In the genomic region with DNA sequence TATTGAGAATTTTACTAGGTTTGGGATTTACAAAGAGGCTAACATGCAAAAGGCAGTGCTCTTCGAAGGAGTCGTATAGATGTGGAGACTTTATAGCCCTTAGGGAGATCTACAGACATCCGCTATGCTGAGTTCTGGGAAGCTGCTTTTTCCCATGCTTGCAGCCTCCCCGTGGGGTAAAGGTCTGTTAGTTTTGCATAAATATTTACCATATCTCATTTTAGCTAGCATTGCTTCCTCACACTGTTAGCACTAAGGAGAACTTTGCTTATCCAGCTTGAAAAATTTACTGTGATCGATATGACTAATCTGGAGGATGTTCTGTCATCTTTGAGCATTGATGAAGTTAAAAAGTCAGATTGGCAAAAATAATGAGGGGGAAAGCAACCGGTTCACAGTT, we compare ENCODE assay signal across 15 cellular contexts. TPM values are rescaled to one million over a fixed set of nuclear protein-coding genes. Genes with fewer than 3 reads are reported as not detected.
DNase-seq lines count a peak whose midpoint lies in the region; ATAC-seq, FAIRE-seq and TF ChIP-seq lines count a peak whose summit lies in the region.
"Had no signal": no experiment of that assay in that cellular context is flagged by ENCODE, and none has a peak within 500 bp of the region (broad histone marks: within the 10 kb centered on the region; RNA-seq: fewer than 3 reads in every experiment).

No MANE protein-coding gene starts in this region.

- H3K4me1 ChIP-seq in IMR-90 (ENCODE audit: control insufficient read depth, insufficient read depth, low read length) (peaks cover 15% of the 10 kb centered on the region), HepG2 (ENCODE audit: insufficient read depth, low read length) (peaks cover 47% of the 10 kb centered on the region), smooth muscle cell (ENCODE audit: low read depth) (peaks cover 5% of the 10 kb centered on the region)

- no peak for FAIRE-seq in HepG2 (lab: Jason Lieb, UNC)

- H2BK20ac ChIP-seq in IMR-90 (ENCODE audit: low read depth, low read length) = no peak overlapping the region

- TF ChIP-seq RAD21 in IMR-90 (IDR thresholded peaks at IDR 0.05; ENCODE audit: low read length) (no peak), HepG2 (CRISPR knock-in tag; IDR thresholded peaks at IDR 0.05) (no peak)

- TF ChIP-seq EP300 in HepG2 (IDR thresholded peaks at IDR 0.05; ENCODE audit: low read depth in 2 of 2, low read length in 2 of 2) (no peak), HepG2 (CRISPR knock-in tag; IDR thresholded peaks at IDR 0.05; ENCODE audit: borderline replicate concordance) (no peak)

- POLR2A ChIA-PET in IMR-90 (lab: Charles Lee; ENCODE audit: unreplicated experiment) (no interaction called here), HepG2 (lab: Yijun Ruan, JAX) (interaction anchor here (1.1 kb wide), 1 partner anchor 28 kb away, joined by 5 read pairs; no protein-coding TSS in a partner anchor)

- H3K56ac ChIP-seq in IMR-90 (ENCODE audit: extremely low read depth, insufficient read depth, low read length) = no peak overlapping the region

- intact Hi-C loops in IMR-90 (cut with micrococcal nuclease) = no loop called here
- intact Hi-C loops in HepG2 (cut with micrococcal nuclease; ENCODE audit: unreplicated experiment) = no loop called here

- ATAC-seq in IMR-90 (ENCODE audit: low read depth) (peak; percentile 75), HepG2 (peak; percentile 87)
- ATAC-seq: PC-3 had no signal

- H3K4me3 ChIP-seq in IMR-90 (ENCODE audit: insufficient read depth, low read depth, low read length) = no peak overlapping the region
- H3K4me3 ChIP-seq in HepG2 (replicated peaks in 1 of 3; ENCODE audit: insufficient read depth in 1 of 3, low read depth in 2 of 3, low read length in 3 of 3) = no peak overlapping the region; a peak in 1 of 6 replicates
- H3K4me3 ChIP-seq in smooth muscle cell = no peak overlapping the region
- H3K4me3 ChIP-seq: MG63 had no signal

- no peak overlapping the region for H3K9ac ChIP-seq in IMR-90 (ENCODE audit: low read depth, low read length)
- H3K9ac ChIP-seq in HepG2 (ENCODE audit: insufficient read depth, low read depth, low read length) = no peak overlapping the region
- H3K9ac ChIP-seq in smooth muscle cell (ENCODE audit: low read depth) = no peak overlapping the region

- no peak overlapping the region for H2BK120ac ChIP-seq in IMR-90 (ENCODE audit: low read depth, low read length)

- CTCF ChIA-PET in IMR-90 (lab: Yijun Ruan, JAX) (interaction anchor here (1.1 to 1.6 kb wide), 2 partner anchors 41 to 81 kb away, joined by 3 read pairs; no protein-coding TSS in a partner anchor), HepG2 (lab: Yijun Ruan, JAX; ENCODE audit: low intra/inter-chr PET ratio, low total read pairs) (no interaction called here)

- H4K5ac ChIP-seq in IMR-90 (ENCODE audit: low read depth, low read length) = no peak overlapping the region

- no peak overlapping the region for H2AK5ac ChIP-seq in IMR-90 (ENCODE audit: low read depth, low read length)

- H2BK15ac ChIP-seq in IMR-90 (ENCODE audit: low read depth, low read length) = no peak overlapping the region

- H3K23ac ChIP-seq in IMR-90 (ENCODE audit: low read depth, low read length) = no peak overlapping the region

- H3K27ac ChIP-seq in IMR-90 (ENCODE audit: insufficient read depth, low read length) (no peak overlapping the region), HepG2 (ENCODE audit: extremely low read length, insufficient read depth, low read length) (peak overlapping the region; percentile 11), smooth muscle cell (ENCODE audit: low read depth) (peak overlapping the region; percentile 65)
- H3K27ac ChIP-seq: RWPE1 had no signal

- H3K36me3 ChIP-seq in IMR-90 (ENCODE audit: control insufficient read depth, insufficient read depth, low read length) (peaks cover 3% of the 10 kb centered on the region; the same call in 1 of the 2 replicates), HepG2 (replicated peaks in 1 of 2; ENCODE audit: control insufficient read depth in 1 of 2, insufficient read depth in 2 of 2, low read length in 2 of 2) (0 out of 5 replicates have a peak, but pooled peaks cover 0 to 1% of the 10 kb centered on the region in 2 experiments), smooth muscle cell (ENCODE audit: low read depth) (no peaks in the 10 kb centered on the region)

- no peak overlapping the region for H4K8ac ChIP-seq in IMR-90 (ENCODE audit: low read depth in 2 of 2, low read length in 2 of 2)

- no peak for TF ChIP-seq CTCF in IMR-90 (conservative IDR thresholded peaks at IDR 0.05; ENCODE audit: low read depth, low read length)
- TF ChIP-seq CTCF in HepG2 (CRISPR knock-in tag; IDR thresholded peaks at IDR 0.05) = no peak
- TF ChIP-seq CTCF in smooth muscle cell (IDR thresholded peaks at IDR 0.05; ENCODE audit: borderline replicate concordance, insufficient read depth, poor library complexity, severe bottlenecking) = no peak

- WGBS in IMR-90 (ENCODE audit: extremely low coverage in 2 of 2, insufficient read length in 1 of 2), 2 experiments = no CpG with 5 or more reads among the region's 6 CpGs
- WGBS in HepG2 (ENCODE audit: low lambda C conversion rate) = 40% methylated on average over 6 of the region's 6 CpGs
- 38% methylated on average over 6 of the region's 6 CpGs for WGBS in smooth muscle cell (ENCODE audit: low lambda C conversion rate)

- H3K9me1 ChIP-seq in IMR-90 (ENCODE audit: insufficient read depth, low read length) = peaks cover 29% of the 10 kb centered on the region

- H2AK9ac ChIP-seq in IMR-90 (replicated peaks; ENCODE audit: low read depth, low read length, poor library complexity) = no peak overlapping the region

- H3K9me3 ChIP-seq in IMR-90 (ENCODE audit: control insufficient read depth, insufficient read depth, low read length) = no peaks in the 10 kb centered on the region
- no peaks in the 10 kb centered on the region for H3K9me3 ChIP-seq in HepG2 (ENCODE audit: low read length)
- H3K9me3 ChIP-seq in smooth muscle cell (replicated peaks; ENCODE audit: low read depth) = no peaks in the 10 kb centered on the region
- H3K9me3 ChIP-seq: MG63 had no signal

- H2BK5ac ChIP-seq in IMR-90 (ENCODE audit: low read depth, low read length, poor library complexity, severe bottlenecking) = no peak overlapping the region

- H3K79me1 ChIP-seq in IMR-90 (ENCODE audit: low read depth in 1 of 2, low read length in 2 of 2) = peaks cover 11 to 64% of the 10 kb centered on the region in 2 experiments

- H3F3A ChIP-seq in smooth muscle cell (ENCODE audit: low read depth) = no peaks in the 10 kb centered on the region

- H3K14ac ChIP-seq in IMR-90 (replicated peaks; ENCODE audit: low read depth, low read length) = no peak overlapping the region

- in situ Hi-C loops in IMR-90 (cut with MboI; ENCODE audit: low sequenced_read_pairs) = no loop called here
- in situ Hi-C loops in HepG2 (cut with HindIII; ENCODE audit: extremely low pct_ligation_motif_present, low pct_unique_long_range_greater_than_20kb) = no loop called here

- no peak overlapping the region for H2AFZ ChIP-seq in IMR-90 (replicated peaks; ENCODE audit: low read length, poor library complexity)
- H2AFZ ChIP-seq in HepG2 (ENCODE audit: low read length) = no peak overlapping the region
- no peak overlapping the region for H2AFZ ChIP-seq in smooth muscle cell (ENCODE audit: low read depth)

- peak; percentile 82 for DNase-seq in IMR-90
- peak; percentile 71 for DNase-seq in brain pericyte (ENCODE audit: low read depth, low spot score)
- DNase-seq in HepG2 (ENCODE audit: low spot score) = peak; percentile 22
- no peak for DNase-seq in smooth muscle cell (lab: John Stamatoyannopoulos, UW; ENCODE audit: unreplicated experiment)
- no peak for DNase-seq in stimulated activated CD4-positive, alpha-beta T cell treated with anti-CD3 and anti-CD28 coated beads, Interleukin-4, amount 100 ng/mL, for 24 hours
- DNase-seq in NCI-H82 (lab: John Stamatoyannopoulos, UW) = no peak
- no peak for DNase-seq in GDM1 (lab: John Stamatoyannopoulos, UW)
- DNase-seq: ACHN, AML-193, MG63, NCI-H1092, NCI-H146, NCI-H510A treated with DMSO at 0.1 percent for 48 hours had no signal

- H3K79me2 ChIP-seq in HepG2 (ENCODE audit: insufficient read depth, low read length) (peaks cover 90% of the 10 kb centered on the region), smooth muscle cell (ENCODE audit: low read depth) (peaks cover 97% of the 10 kb centered on the region)

- no peak overlapping the region for H4K91ac ChIP-seq in IMR-90 (ENCODE audit: insufficient read depth, low read depth, low read length)

- H3K27me3 ChIP-seq in IMR-90 (ENCODE audit: control insufficient read depth, insufficient read depth, low read length) (no peaks in the 10 kb centered on the region), HepG2 (ENCODE audit: control insufficient read depth in 1 of 2, insufficient read depth in 2 of 2, low read length in 2 of 2) (no peaks in the 10 kb centered on the region), smooth muscle cell (ENCODE audit: low read depth) (no peaks in the 10 kb centered on the region)
- H3K27me3 ChIP-seq: MG63 had no signal

- dilution Hi-C loops in IMR-90 (cut with HindIII; ENCODE audit: low sequenced_read_pairs, unreplicated experiment) = no loop called here

- TF ChIP-seq POLR2A in IMR-90 (IDR thresholded peaks at IDR 0.05; ENCODE audit: low read depth, low read length) (no peak), HepG2 (IDR thresholded peaks at IDR 0.05; ENCODE audit: insufficient read depth in 1 of 2, low read depth in 2 of 2, low read length in 2 of 2) (no peak)

- BruUV-seq in IMR-90 (replicated peaks; lab: Mats Ljungman, UMichigan) (no TSS peak), HepG2 (replicated peaks; lab: Mats Ljungman, UMichigan) (no TSS peak)

- no peak overlapping the region for H3K4ac ChIP-seq in IMR-90 (ENCODE audit: low read depth, low read length)

- H3K18ac ChIP-seq in IMR-90 (ENCODE audit: low read depth, low read length) = no peak overlapping the region

- peaks cover 88% of the 10 kb centered on the region for H4K20me1 ChIP-seq in IMR-90 (ENCODE audit: insufficient read depth, low read length)
- H4K20me1 ChIP-seq in HepG2 (ENCODE audit: insufficient read depth, low read length) = peaks cover 24% of the 10 kb centered on the region; the same call in 1 of the 2 replicates
- peaks cover 97% of the 10 kb centered on the region for H4K20me1 ChIP-seq in smooth muscle cell (ENCODE audit: low read depth)

- H3K4me2 ChIP-seq in IMR-90 (ENCODE audit: low read depth, low read length) (peak overlapping the region; percentile 12), HepG2 (ENCODE audit: low read depth, low read length) (peak overlapping the region; percentile 30; the same call in 1 of the 2 replicates), smooth muscle cell (peak overlapping the region; percentile 7)

RNA-seq across cellular contexts. Expression of a gene that starts 18.6 kb away (rescaled TPM):
- total RNA-seq in IMR-90 (2012; rRNA removed) (115 and 131 TPM in 2 replicates), HepG2 (2016; rRNA removed; fragmentation: Illumina TruSeq; extraction: Trizol) (54.4 and 72.2 TPM in 2 replicates), smooth muscle cell (89.4 and 108 TPM in 2 replicates)
- polyA plus RNA-seq in IMR-90 (2012; rRNA removed) (20.0 and 25.5 TPM in 2 replicates), HepG2 (2011; rRNA removed) (16.2 and 17.9 TPM in 2 replicates), smooth muscle cell (24.6 and 29.2 TPM in 2 replicates)
- 4.8 and 7.0 TPM in 2 replicates for polyA plus RNA-seq in IMR-90 (2012; cell fraction: cytosol; rRNA removed)
- polyA plus RNA-seq in IMR-90 (2012; cell fraction: nucleus; rRNA removed; ENCODE audit: low replicate concordance) = 4.6 and 29.2 TPM in 2 replicates
- total RNA-seq in HepG2 (2016; cell fraction: cytosol; rRNA removed; fragmentation: Illumina TruSeq; extraction: Trizol; ENCODE audit: low read depth) = 23.8 and 24.8 TPM in 2 replicates
- 51.9 and 66.9 TPM in 2 replicates for total RNA-seq in HepG2 (2016; cell fraction: insoluble cytoplasmic fraction; rRNA removed; fragmentation: Illumina TruSeq; extraction: Trizol)
- total RNA-seq in HepG2 (2016; cell fraction: membrane; rRNA removed; fragmentation: Illumina TruSeq; extraction: Trizol) = 27.8 and 29.0 TPM in 2 replicates
- total RNA-seq in HepG2 (2016; cell fraction: nucleus; rRNA removed; fragmentation: Illumina TruSeq; extraction: Trizol) = 65.7 and 68.9 TPM in 2 replicates
- 10.1 and 15.9 TPM in 2 replicates for polyA plus RNA-seq in HepG2 (2011; cell fraction: cytosol; rRNA removed)
- 18.6 and 22.0 TPM in 2 replicates for polyA plus RNA-seq in HepG2 (2011; cell fraction: nucleus; rRNA removed)
- polyA plus RNA-seq in HepG2 (2012) = 30.2 and 31.4 TPM in 2 replicates
- polyA plus RNA-seq in HepG2 (2016; cell fraction: cytosol; fragmentation: Illumina TruSeq; extraction: Trizol; ENCODE audit: low read depth) = 0.95 and 1.2 TPM in 2 replicates
- 35.8 and 36.1 TPM in 2 replicates for polyA plus RNA-seq in HepG2 (2016; cell fraction: insoluble cytoplasmic fraction; fragmentation: Illumina TruSeq; extraction: Trizol; ENCODE audit: low read depth)
- polyA plus RNA-seq in HepG2 (2016; cell fraction: membrane; fragmentation: Illumina TruSeq; extraction: Trizol; ENCODE audit: low read depth) = 5.1 and 6.3 TPM in 2 replicates
- 31.1 and 33.7 TPM in 2 replicates for polyA plus RNA-seq in HepG2 (2016; cell fraction: nucleus; fragmentation: Illumina TruSeq; extraction: Trizol; ENCODE audit: insufficient read depth, low read depth)
- polyA minus RNA-seq in HepG2 (2011; rRNA and poly(A)+ RNA removed; ENCODE audit: low replicate concordance) = 46.5 and 46.8 TPM in 2 replicates
- polyA minus RNA-seq in HepG2 (2011; cell fraction: cytosol; rRNA and poly(A)+ RNA removed) = 52.1 and 66.1 TPM in 2 replicates
- polyA minus RNA-seq in HepG2 (2011; cell fraction: nucleus; rRNA and poly(A)+ RNA removed) = 151 and 164 TPM in 2 replicates

RNA-seq across cellular contexts. Expression of a gene that starts 29.7 kb away (rescaled TPM):
- total RNA-seq in IMR-90 (2012; rRNA removed) = 11.5 and 11.7 TPM in 2 replicates
- polyA plus RNA-seq in IMR-90 (2012; rRNA removed) = 6.8 and 9.5 TPM in 2 replicates
- polyA plus RNA-seq in IMR-90 (2012; cell fraction: cytosol; rRNA removed) = 3.3 and 6.1 TPM in 2 replicates
- 7.4 and 38.8 TPM in 2 replicates for polyA plus RNA-seq in IMR-90 (2012; cell fraction: nucleus; rRNA removed; ENCODE audit: low replicate concordance)
- 4.1 and 6.1 TPM in 2 replicates for total RNA-seq in HepG2 (2016; rRNA removed; fragmentation: Illumina TruSeq; extraction: Trizol)
- 9.6 and 10.5 TPM in 2 replicates for total RNA-seq in HepG2 (2016; cell fraction: cytosol; rRNA removed; fragmentation: Illumina TruSeq; extraction: Trizol; ENCODE audit: low read depth)
- total RNA-seq in HepG2 (2016; cell fraction: insoluble cytoplasmic fraction; rRNA removed; fragmentation: Illumina TruSeq; extraction: Trizol) = 3.9 and 5.8 TPM in 2 replicates
- 9.2 and 11.6 TPM in 2 replicates for total RNA-seq in HepG2 (2016; cell fraction: membrane; rRNA removed; fragmentation: Illumina TruSeq; extraction: Trizol)
- 5.6 and 5.9 TPM in 2 replicates for total RNA-seq in HepG2 (2016; cell fraction: nucleus; rRNA removed; fragmentation: Illumina TruSeq; extraction: Trizol)
- polyA plus RNA-seq in HepG2 (2011; rRNA removed) = 7.2 and 7.6 TPM in 2 replicates
- polyA plus RNA-seq in HepG2 (2011; cell fraction: cytosol; rRNA removed) = 5.8 and 7.1 TPM in 2 replicates
- polyA plus RNA-seq in HepG2 (2011; cell fraction: nucleus; rRNA removed) = 10.9 and 15.5 TPM in 2 replicates
- polyA plus RNA-seq in HepG2 (2012) = 3.8 and 5.5 TPM in 2 replicates
- 12.4 and 13.2 TPM in 2 replicates for polyA plus RNA-seq in HepG2 (2016; cell fraction: cytosol; fragmentation: Illumina TruSeq; extraction: Trizol; ENCODE audit: low read depth)
- polyA plus RNA-seq in HepG2 (2016; cell fraction: insoluble cytoplasmic fraction; fragmentation: Illumina TruSeq; extraction: Trizol; ENCODE audit: low read depth) = 3.1 and 3.6 TPM in 2 replicates
- 8.8 and 10.0 TPM in 2 replicates for polyA plus RNA-seq in HepG2 (2016; cell fraction: membrane; fragmentation: Illumina TruSeq; extraction: Trizol; ENCODE audit: low read depth)
- polyA plus RNA-seq in HepG2 (2016; cell fraction: nucleus; fragmentation: Illumina TruSeq; extraction: Trizol; ENCODE audit: insufficient read depth, low read depth) = 10.3 and 11.4 TPM in 2 replicates
- polyA minus RNA-seq in HepG2 (2011; rRNA and poly(A)+ RNA removed; ENCODE audit: low replicate concordance) = 9.7 and 11.0 TPM in 2 replicates
- polyA minus RNA-seq in HepG2 (2011; cell fraction: cytosol; rRNA and poly(A)+ RNA removed) = 2.6 and 3.7 TPM in 2 replicates
- 4.5 and 8.3 TPM in 2 replicates for polyA minus RNA-seq in HepG2 (2011; cell fraction: nucleus; rRNA and poly(A)+ RNA removed)
- total RNA-seq in smooth muscle cell = 3.9 and 6.0 TPM in 2 replicates
- polyA plus RNA-seq in smooth muscle cell = 5.1 and 6.6 TPM in 2 replicates

Comparison
In these comparisons a context has a peak if more than half of its experiments do, and no peak if none do; other contexts are left out.
1. DNase-seq: peak in IMR-90 (single experiment), brain pericyte (single experiment) and HepG2 (single experiment); none in smooth muscle cell (single experiment), stimulated activated CD4-positive, alpha-beta T cell treated with anti-CD3 and anti-CD28 coated beads, Interleukin-4, amount 100 ng/mL, for 24 hours (single experiment), NCI-H82 (single experiment) and GDM1 (single experiment).
2. Peak in every context shown above with its lines, with median percentiles within 50 percentile points of each other: H3K4me2 ChIP-seq.